Comparison of ENCODE assay signal across 9 cellular contexts in the genomic region with DNA sequence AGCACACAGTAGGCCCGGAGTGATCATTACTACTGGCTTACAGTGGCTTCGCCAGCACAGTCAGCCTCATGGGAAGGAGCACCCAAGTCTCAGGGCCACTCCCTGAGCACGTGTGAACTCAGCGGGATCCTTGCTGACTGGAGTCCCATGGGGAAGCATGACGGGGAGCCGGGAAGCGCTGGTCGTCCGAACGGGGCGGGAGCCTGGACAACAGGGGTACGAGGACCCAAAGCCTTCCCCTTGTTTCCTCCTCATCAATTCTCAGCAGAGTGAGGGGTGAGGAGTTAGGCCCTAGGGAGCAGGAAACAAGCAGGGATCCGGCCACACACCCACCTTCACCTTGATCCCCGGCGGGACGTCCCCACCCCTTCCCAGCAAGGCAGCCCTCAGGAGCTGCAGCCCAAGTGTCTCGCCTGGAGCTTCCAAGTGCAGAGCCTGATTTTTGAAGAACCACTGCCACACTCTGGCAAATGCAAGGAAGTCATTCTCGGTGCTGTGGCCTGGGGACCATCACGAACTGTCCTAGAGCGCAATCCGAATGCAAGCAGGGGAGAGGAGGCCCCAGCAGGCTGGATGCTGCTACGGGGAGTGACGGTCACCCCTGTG. TPM values are rescaled to one million over a fixed set of nuclear protein-coding genes. Genes with fewer than 3 reads are reported as not detected.
DNase-seq lines count a peak whose midpoint lies in the region; ATAC-seq and TF ChIP-seq lines count a peak whose summit lies in the region.
"Had no signal": no experiment of that assay in that cellular context is flagged by ENCODE, and none has a peak within 500 bp of the region (broad histone marks: within the 10 kb centered on the region; RNA-seq: fewer than 3 reads in every experiment).

No MANE protein-coding gene starts in this region.

- intact Hi-C loops in left lung (cut with DNase I): loop anchor here in 1 of 2 donors (5.0 to 10.0 kb wide), 2 partner anchors 322 to 596 kb away; no protein-coding TSS in a partner anchor

- H3K27me3 ChIP-seq in MM.1S (replicated peaks; ENCODE audit: insufficient read depth, low read length) (no peaks in the 10 kb centered on the region), left lung (no peaks in the 10 kb centered on the region), thoracic aorta (replicated peaks; ENCODE audit: insufficient read depth) (no peaks in the 10 kb centered on the region)
- H3K27me3 ChIP-seq: SJSA1 had no signal

- TF ChIP-seq CTCF in MM.1S (IDR thresholded peaks at IDR 0.05; ENCODE audit: low read length): no peak
- peak; percentile 52 for TF ChIP-seq CTCF in cardiac fibroblast (IDR thresholded peaks at IDR 0.05; ENCODE audit: low read depth, low read length)
- no peak for TF ChIP-seq CTCF in left lung (IDR thresholded peaks at IDR 0.05)
- TF ChIP-seq CTCF in thoracic aorta (IDR thresholded peaks at IDR 0.05): no peak

- no peaks in the 10 kb centered on the region for H4K20me1 ChIP-seq in MM.1S (ENCODE audit: insufficient read depth, low read length)

- no peaks in the 10 kb centered on the region for H3F3A ChIP-seq in MM.1S (ENCODE audit: insufficient read depth, low read length)

- ATAC-seq in left lung (peak; percentile 89), thoracic aorta (ENCODE audit: insufficient number of reproducible peaks, low FRiP score, low read depth) (no peak), HG02588 (IDR thresholded peaks at IDR 0.05; ENCODE audit: unreplicated experiment) (no peak), GM18907 (IDR thresholded peaks at IDR 0.05; ENCODE audit: unreplicated experiment) (no peak)

- no peak overlapping the region for H3K4me3 ChIP-seq in MM.1S (ENCODE audit: low read length)
- H3K4me3 ChIP-seq in cardiac fibroblast (replicated peaks in 1 of 2; ENCODE audit: low read depth in 2 of 2, low read length in 2 of 2): peak overlapping the region in 1 of 2 donors; percentile 3
- no peak overlapping the region for H3K4me3 ChIP-seq in left lung
- H3K4me3 ChIP-seq in thoracic aorta: peak overlapping the region; percentile 54
- H3K4me3 ChIP-seq: SJSA1 had no signal

- H2AFZ ChIP-seq in MM.1S (ENCODE audit: low read length): 0 out of 2 replicates have a peak overlapping the region, but pooled peaks have one; percentile 22

- peaks cover 5% of the 10 kb centered on the region; the same call in 1 of the 2 replicates for H3K4me1 ChIP-seq in MM.1S (ENCODE audit: low read length)
- peaks cover 4 to 12% of the 10 kb centered on the region in 2 donors for H3K4me1 ChIP-seq in left lung
- H3K4me1 ChIP-seq in thoracic aorta (ENCODE audit: control insufficient read depth in 1 of 2, low read depth in 2 of 2): peaks cover 3 to 22% of the 10 kb centered on the region in 2 donors

- no peaks in the 10 kb centered on the region for H3K79me2 ChIP-seq in MM.1S (ENCODE audit: low read length)

- H3K9me3 ChIP-seq in MM.1S (replicated peaks; ENCODE audit: insufficient read depth, low read length) (no peaks in the 10 kb centered on the region), left lung (no peaks in the 10 kb centered on the region), thoracic aorta (no peaks in the 10 kb centered on the region)
- H3K9me3 ChIP-seq: SJSA1 had no signal

- H3K27ac ChIP-seq in MM.1S (ENCODE audit: low read length) (no peak overlapping the region), left lung (no peak overlapping the region), thoracic aorta (no peak overlapping the region)
- H3K27ac ChIP-seq: SJSA1 had no signal

- DNase-seq in ELF-1 (ENCODE audit: low read depth, low spot score) (peak; percentile 89), MM.1S (no peak), cardiac fibroblast (ENCODE audit: low read depth in 2 of 2) (peak; percentile 86), left lung (peak in 1 of 2 donors; percentile 55), thoracic aorta (ENCODE audit: low spot score) (no peak)
- no peak for DNase-seq in activated naive CD4-positive, alpha-beta T cell treated with anti-CD3 and anti-CD28 coated beads, Interleukin-2, amount 50 U/mL, for 16 hours

- no peak overlapping the region for H3K9ac ChIP-seq in MM.1S (ENCODE audit: low read length)

- no peaks in the 10 kb centered on the region for H3K9me2 ChIP-seq in MM.1S (replicated peaks; ENCODE audit: insufficient read depth, low read length)

- peak overlapping the region; percentile 35; the same call in 1 of the 2 replicates for H3K4me2 ChIP-seq in MM.1S (ENCODE audit: low read depth, low read length)

- H3K36me3 ChIP-seq in MM.1S (replicated peaks; ENCODE audit: insufficient read depth, low read length) (no peaks in the 10 kb centered on the region), left lung (no peaks in the 10 kb centered on the region), thoracic aorta (no peaks in the 10 kb centered on the region)
- H3K36me3 ChIP-seq: SJSA1 had no signal

RNA-seq across cellular contexts. Expression of a gene that starts 35.5 kb away (rescaled TPM):
- total RNA-seq in left lung: 10 to 100 TPM; 71.6 to 89.4 TPM
- 100 to 1,000 TPM in 1 of 2 donors, 10 to 100 TPM in 1; 59.0 to 101 TPM for total RNA-seq in thoracic aorta

Comparison
In these comparisons a context has a peak if more than half of its experiments do, and no peak if none do; other contexts are left out.
1. DNase-seq: peak in ELF-1 (single experiment) and cardiac fibroblast (2 of 2); none in MM.1S (single experiment), thoracic aorta (single experiment) and activated naive CD4-positive, alpha-beta T cell treated with anti-CD3 and anti-CD28 coated beads, Interleukin-2, amount 50 U/mL, for 16 hours (single experiment).